ENCODE assay signal across 8 cellular contexts in genomic region chr11:110711776-110712642, GRCh38. TPM values are rescaled to one million over a fixed set of nuclear protein-coding genes. Genes with fewer than 3 reads are reported as not detected.
DNase-seq lines count a peak whose midpoint lies in the region; ATAC-seq and TF ChIP-seq lines count a peak whose summit lies in the region.

ARHGAP20 (minus strand) TSS chr11:110712437; CDS start chr11:110712231, 206 bp downstream.

- CTCF ChIA-PET in AG04449 (lab: Yijun Ruan, JAX), result no interaction called here

- H3K27ac ChIP-seq in temporal lobe (ENCODE audit: low read depth, low read length), result peak within 1 kb of the TSS; percentile 48

- no peak for DNase-seq in AG04449 (ENCODE audit: low read depth, low spot score)
- DNase-seq in NCI-H226, result peak; percentile 75
- DNase-seq in activated CD8-positive, alpha-beta memory T cell treated with anti-CD3 and anti-CD28 coated beads, Interleukin-2, amount 50 U/mL, for 4 hours, result peak; percentile 42
- peak; percentile 49 for DNase-seq in fibroblast of mammary gland (ENCODE audit: low read depth)
- DNase-seq in myocyte (ENCODE audit: low read depth), result peak; percentile 67

- ATAC-seq in GM18861 (IDR thresholded peaks at IDR 0.05; ENCODE audit: unreplicated experiment) (peak; percentile 66), HG03045 (IDR thresholded peaks at IDR 0.05; ENCODE audit: unreplicated experiment) (peak; percentile 74)

- no peak for TF ChIP-seq CTCF in AG04449 (IDR thresholded peaks at IDR 0.05; ENCODE audit: insufficient read depth, low read length, missing control alignments)
- TF ChIP-seq CTCF in fibroblast of mammary gland (conservative IDR thresholded peaks at IDR 0.05; ENCODE audit: control insufficient read depth, insufficient read depth, low read depth, low read length), result no peak

- H3K4me3 ChIP-seq in AG04449 (ENCODE audit: low read depth, low read length) (peak within 1 kb of the TSS; percentile 46), fibroblast of mammary gland (ENCODE audit: control insufficient read depth, low read depth, low read length) (peak within 1 kb of the TSS; percentile 54)

- POLR2A ChIA-PET in AG04449 (lab: Yijun Ruan, JAX), result no interaction called here

RNA-seq across cellular contexts. Expression of gene ARHGAP20, which starts in this region (rescaled TPM):
- 0.59 and 0.99 TPM in 2 replicates for total RNA-seq in myocyte
- polyA plus RNA-seq in myocyte (2012), result 0.40 TPM
- total RNA-seq in temporal lobe, result 52.4 TPM

Comparison
In these comparisons a context has a peak if more than half of its experiments do, and no peak if none do; other contexts are left out.
1. RNA of gene ARHGAP20 (total RNA-seq): 52.4 TPM in temporal lobe (single experiment); 0.59 to 0.99 TPM in myocyte; every median in the first group is over 10 times any median in the second.
2. Peak in DNase-seq in myocyte; RNA of the gene not detected or under 1 TPM.